In genomic region chr10:89241491-89242339, GRCh38 we compare ENCODE assay signal across 11 cellular contexts. TPM values are rescaled to one million over a fixed set of nuclear protein-coding genes. Genes with fewer than 3 reads are reported as not detected.
A peak's percentile ranks its signal among the peaks of the same experiment; 100 is the strongest.
DNase-seq lines count a peak whose midpoint lies in the region; ATAC-seq, FAIRE-seq and TF ChIP-seq lines count a peak whose summit lies in the region.
"Had no signal": no experiment of that assay in that cellular context is flagged by ENCODE, and none has a peak within 500 bp of the region (broad histone marks: within the 10 kb centered on the region; RNA-seq: fewer than 3 reads in every experiment).

No MANE protein-coding gene starts in this region.

- in situ Hi-C loops in HepG2 (cut with HindIII; ENCODE audit: extremely low pct_ligation_motif_present, low pct_unique_long_range_greater_than_20kb), result no loop called here

- intact Hi-C loops in breast epithelium (cut with DNase I; ENCODE audit: low total_unique reads) (no loop called here), HepG2 (cut with micrococcal nuclease; ENCODE audit: unreplicated experiment) (no loop called here)

- H3K79me2 ChIP-seq in HepG2 (ENCODE audit: insufficient read depth, low read length), result no peaks in the 10 kb centered on the region

- CTCF ChIA-PET in HepG2 (lab: Yijun Ruan, JAX; ENCODE audit: low intra/inter-chr PET ratio, low total read pairs), result no interaction called here
- CTCF ChIA-PET in activated CD8-positive, alpha-beta memory T cell treated with anti-CD3 and anti-CD28 coated beads, Interleukin-2, amount 10 ng/mL, durations not matched to agents 7 days and 5 days (lab: Charles Lee), result interaction anchor here (0.8 to 1.1 kb wide), 2 partner anchors 12 to 44 kb away, joined by 4 read pairs; no protein-coding TSS in a partner anchor

- no peak overlapping the region for H3K4me3 Mint-ChIP-seq in activated CD8-positive, alpha-beta memory T cell treated with anti-CD3 and anti-CD28 coated beads, Interleukin-2, amount 10 ng/mL, durations not matched to agents 7 days and 5 days
- H3K4me3 Mint-ChIP-seq: HFFc6 had no signal

- BruUV-seq in HepG2 (replicated peaks; lab: Mats Ljungman, UMichigan), result no TSS peak

- H3K27ac Mint-ChIP-seq in activated CD8-positive, alpha-beta memory T cell treated with anti-CD3 and anti-CD28 coated beads, Interleukin-2, amount 10 ng/mL, durations not matched to agents 7 days and 5 days, result no peak overlapping the region
- H3K27ac Mint-ChIP-seq: HFFc6 had no signal

- ATAC-seq in HG02852 (IDR thresholded peaks at IDR 0.05; ENCODE audit: unreplicated experiment) (peak; percentile 42), HepG2 (peak; percentile 69)
- ATAC-seq in activated CD8-positive, alpha-beta memory T cell treated with anti-CD3 and anti-CD28 coated beads, Interleukin-2, amount 10 ng/mL, durations not matched to agents 7 days and 5 days, result no peak
- ATAC-seq: PC-3 had no signal

- DNase-seq in breast epithelium (ENCODE audit: low spot score in 2 of 2) (no peak), HepG2 (ENCODE audit: low spot score) (peak; percentile 3), NCI-H146 (lab: John Stamatoyannopoulos, UW) (no peak), SW 1271 (lab: John Stamatoyannopoulos, UW) (no peak)
- DNase-seq in activated CD8-positive, alpha-beta memory T cell treated with anti-CD3 and anti-CD28 coated beads, Interleukin-2, amount 10 ng/mL, durations not matched to agents 7 days and 5 days, result no peak
- DNase-seq in activated CD4-positive, alpha-beta T cell treated with anti-CD3 and anti-CD28 coated beads, Interleukin-2, amount 50 U/mL, for 4 hours, result no peak
- DNase-seq: C1 segment of cervical spinal cord, HFFc6, PC-3 had no signal

- H4K20me1 ChIP-seq in BLaER1 (no peaks in the 10 kb centered on the region), HepG2 (ENCODE audit: insufficient read depth, low read length) (no peaks in the 10 kb centered on the region)

- peaks cover 6% of the 10 kb centered on the region for H3K36me3 Mint-ChIP-seq in activated CD8-positive, alpha-beta memory T cell treated with anti-CD3 and anti-CD28 coated beads, Interleukin-2, amount 10 ng/mL, durations not matched to agents 7 days and 5 days

- H3K27me3 ChIP-seq in BLaER1 (no peaks in the 10 kb centered on the region), breast epithelium (no peaks in the 10 kb centered on the region), HepG2 (ENCODE audit: control insufficient read depth in 1 of 2, insufficient read depth in 2 of 2, low read length in 2 of 2) (no peaks in the 10 kb centered on the region)

- H3K4me1 Mint-ChIP-seq in activated CD8-positive, alpha-beta memory T cell treated with anti-CD3 and anti-CD28 coated beads, Interleukin-2, amount 10 ng/mL, durations not matched to agents 7 days and 5 days, result peaks cover 7% of the 10 kb centered on the region

- H3K4me3 ChIP-seq in BLaER1 (no peak overlapping the region), breast epithelium (no peak overlapping the region), HepG2 (replicated peaks in 1 of 3; ENCODE audit: insufficient read depth in 1 of 3, low read depth in 2 of 3, low read length in 3 of 3) (no peak overlapping the region)

- no peak for TF ChIP-seq RAD21 in HepG2 (CRISPR knock-in tag; IDR thresholded peaks at IDR 0.05)

- no peak for FAIRE-seq in HepG2 (lab: Jason Lieb, UNC)

- no peak overlapping the region for H2AFZ ChIP-seq in HepG2 (ENCODE audit: low read length)

- H3K4me1 ChIP-seq in BLaER1, result peaks cover 54% of the 10 kb centered on the region
- H3K4me1 ChIP-seq in breast epithelium, result no peaks in the 10 kb centered on the region
- H3K4me1 ChIP-seq in HepG2 (ENCODE audit: insufficient read depth, low read length), result peaks cover 24% of the 10 kb centered on the region

- H3K4me2 ChIP-seq in BLaER1, result peak overlapping the region; percentile 83
- peak overlapping the region; percentile 9; the same call in 1 of the 2 replicates for H3K4me2 ChIP-seq in HepG2 (ENCODE audit: low read depth, low read length)

- H3K27me3 Mint-ChIP-seq in activated CD8-positive, alpha-beta memory T cell treated with anti-CD3 and anti-CD28 coated beads, Interleukin-2, amount 10 ng/mL, durations not matched to agents 7 days and 5 days, result no peaks in the 10 kb centered on the region

- H3K36me3 ChIP-seq in BLaER1 (peaks cover 20% of the 10 kb centered on the region), breast epithelium (no peaks in the 10 kb centered on the region), HepG2 (replicated peaks in 1 of 2; ENCODE audit: control insufficient read depth in 1 of 2, insufficient read depth in 2 of 2, low read length in 2 of 2) (peaks cover 0 to 12% of the 10 kb centered on the region in 2 experiments; a peak in 3 of 5 replicates)

- H3K27ac ChIP-seq in BLaER1, result peak overlapping the region; percentile 67
- peak overlapping the region; percentile 65 to 72 for H3K27ac ChIP-seq in breast epithelium
- H3K27ac ChIP-seq in HepG2 (ENCODE audit: extremely low read length, insufficient read depth, low read length), result peak overlapping the region; percentile 44

- TF ChIP-seq CTCF in breast epithelium (IDR thresholded peaks at IDR 0.05), result no peak
- no peak for TF ChIP-seq CTCF in HepG2 (CRISPR knock-in tag; IDR thresholded peaks at IDR 0.05)

- H3K9ac ChIP-seq in BLaER1, result no peak overlapping the region
- H3K9ac ChIP-seq in HepG2 (ENCODE audit: insufficient read depth, low read depth, low read length), result no peak overlapping the region

- H3K9me3 ChIP-seq in BLaER1 (no peaks in the 10 kb centered on the region), breast epithelium (no peaks in the 10 kb centered on the region), HepG2 (ENCODE audit: low read length) (no peaks in the 10 kb centered on the region)

- H3K9me3 Mint-ChIP-seq in activated CD8-positive, alpha-beta memory T cell treated with anti-CD3 and anti-CD28 coated beads, Interleukin-2, amount 10 ng/mL, durations not matched to agents 7 days and 5 days (ENCODE audit: low read depth), result no peaks in the 10 kb centered on the region
- H3K9me3 Mint-ChIP-seq: HFFc6 had no signal

- 68% methylated on average over 3 of the region's 3 CpGs for WGBS in HepG2 (ENCODE audit: low lambda C conversion rate)

- TF ChIP-seq EP300 in HepG2 (IDR thresholded peaks at IDR 0.05; ENCODE audit: low read depth in 2 of 2, low read length in 2 of 2), result no peak
- no peak for TF ChIP-seq EP300 in HepG2 (CRISPR knock-in tag; IDR thresholded peaks at IDR 0.05; ENCODE audit: borderline replicate concordance)

- TF ChIP-seq POLR2A in breast epithelium (IDR thresholded peaks at IDR 0.05), result no peak
- TF ChIP-seq POLR2A in HepG2 (IDR thresholded peaks at IDR 0.05; ENCODE audit: insufficient read depth in 1 of 2, low read depth in 2 of 2, low read length in 2 of 2), result no peak

- POLR2A ChIA-PET in HepG2 (lab: Yijun Ruan, JAX), result interaction anchor here (1.7 kb wide), 1 partner anchor 9 kb away, joined by 9 read pairs; the partner anchor contains the start of gene LIPA

RNA-seq across cellular contexts. Expression of gene LIPA, which starts 9.9 kb away (rescaled TPM):
- total RNA-seq in breast epithelium (10 to 100 TPM; 44.9 to 90.7 (median 67.2) TPM), HepG2 (2016; rRNA removed; fragmentation: Illumina TruSeq; extraction: Trizol) (50.6 and 79.5 TPM in 2 replicates)
- total RNA-seq in HepG2 (2016; cell fraction: cytosol; rRNA removed; fragmentation: Illumina TruSeq; extraction: Trizol; ENCODE audit: low read depth), result 4.6 and 4.8 TPM in 2 replicates
- total RNA-seq in HepG2 (2016; cell fraction: insoluble cytoplasmic fraction; rRNA removed; fragmentation: Illumina TruSeq; extraction: Trizol), result 45.8 and 77.8 TPM in 2 replicates
- total RNA-seq in HepG2 (2016; cell fraction: membrane; rRNA removed; fragmentation: Illumina TruSeq; extraction: Trizol), result 11.4 and 13.6 TPM in 2 replicates
- 73.4 and 80.5 TPM in 2 replicates for total RNA-seq in HepG2 (2016; cell fraction: nucleus; rRNA removed; fragmentation: Illumina TruSeq; extraction: Trizol)
- 54.4 and 57.1 TPM in 2 replicates for polyA plus RNA-seq in HepG2 (2011; rRNA removed)
- 23.8 and 47.9 TPM in 2 replicates for polyA plus RNA-seq in HepG2 (2011; cell fraction: cytosol; rRNA removed)
- polyA plus RNA-seq in HepG2 (2011; cell fraction: nucleus; rRNA removed), result 12.1 and 19.6 TPM in 2 replicates
- 72.3 and 79.2 TPM in 2 replicates for polyA plus RNA-seq in HepG2 (2012)
- polyA plus RNA-seq in HepG2 (2016; cell fraction: cytosol; fragmentation: Illumina TruSeq; extraction: Trizol; ENCODE audit: low read depth), result 4.5 and 4.7 TPM in 2 replicates
- 45.3 and 48.4 TPM in 2 replicates for polyA plus RNA-seq in HepG2 (2016; cell fraction: insoluble cytoplasmic fraction; fragmentation: Illumina TruSeq; extraction: Trizol; ENCODE audit: low read depth)
- polyA plus RNA-seq in HepG2 (2016; cell fraction: membrane; fragmentation: Illumina TruSeq; extraction: Trizol; ENCODE audit: low read depth), result 11.4 and 12.2 TPM in 2 replicates
- polyA plus RNA-seq in HepG2 (2016; cell fraction: nucleus; fragmentation: Illumina TruSeq; extraction: Trizol; ENCODE audit: insufficient read depth, low read depth), result 94.6 and 98.9 TPM in 2 replicates
- 22.5 and 44.0 TPM in 2 replicates for polyA minus RNA-seq in HepG2 (2011; rRNA and poly(A)+ RNA removed; ENCODE audit: low replicate concordance)
- polyA minus RNA-seq in HepG2 (2011; cell fraction: cytosol; rRNA and poly(A)+ RNA removed), result 36.2 and 57.3 TPM in 2 replicates
- polyA minus RNA-seq in HepG2 (2011; cell fraction: nucleus; rRNA and poly(A)+ RNA removed), result 17.6 and 32.0 TPM in 2 replicates
- total RNA-seq in activated CD8-positive, alpha-beta memory T cell treated with anti-CD3 and anti-CD28 coated beads, Interleukin-2, amount 10 ng/mL, durations not matched to agents 7 days and 5 days, result 10 to 100 TPM; 24.0 to 28.5 TPM

RNA-seq across cellular contexts. Expression of gene CH25H, which starts 34.6 kb away (rescaled TPM):
- total RNA-seq in breast epithelium (1 to 10 TPM in 2 of 3 donors, under 1 TPM in 1; 0.16 to 6.0 (median 2.0) TPM), HepG2 (2016; rRNA removed; fragmentation: Illumina TruSeq; extraction: Trizol) (not detected in 2 replicates)
- not detected in 2 replicates for total RNA-seq in HepG2 (2016; cell fraction: cytosol; rRNA removed; fragmentation: Illumina TruSeq; extraction: Trizol; ENCODE audit: low read depth)
- total RNA-seq in HepG2 (2016; cell fraction: insoluble cytoplasmic fraction; rRNA removed; fragmentation: Illumina TruSeq; extraction: Trizol), result not detected in 2 replicates
- total RNA-seq in HepG2 (2016; cell fraction: membrane; rRNA removed; fragmentation: Illumina TruSeq; extraction: Trizol), result not detected in 2 replicates
- total RNA-seq in HepG2 (2016; cell fraction: nucleus; rRNA removed; fragmentation: Illumina TruSeq; extraction: Trizol), result not detected in 2 replicates
- polyA plus RNA-seq in HepG2 (2011; rRNA removed), result not detected in 2 replicates
- polyA plus RNA-seq in HepG2 (2011; cell fraction: cytosol; rRNA removed), result not detected in 2 replicates
- polyA plus RNA-seq in HepG2 (2011; cell fraction: nucleus; rRNA removed), result not detected in 2 replicates
- not detected in 2 replicates for polyA plus RNA-seq in HepG2 (2012)
- not detected in 2 replicates for polyA plus RNA-seq in HepG2 (2016; cell fraction: cytosol; fragmentation: Illumina TruSeq; extraction: Trizol; ENCODE audit: low read depth)
- polyA plus RNA-seq in HepG2 (2016; cell fraction: insoluble cytoplasmic fraction; fragmentation: Illumina TruSeq; extraction: Trizol; ENCODE audit: low read depth), result not detected in 2 replicates
- not detected in 2 replicates for polyA plus RNA-seq in HepG2 (2016; cell fraction: membrane; fragmentation: Illumina TruSeq; extraction: Trizol; ENCODE audit: low read depth)
- not detected in 2 replicates for polyA plus RNA-seq in HepG2 (2016; cell fraction: nucleus; fragmentation: Illumina TruSeq; extraction: Trizol; ENCODE audit: insufficient read depth, low read depth)
- not detected in 2 replicates for polyA minus RNA-seq in HepG2 (2011; rRNA and poly(A)+ RNA removed; ENCODE audit: low replicate concordance)
- not detected in 2 replicates for polyA minus RNA-seq in HepG2 (2011; cell fraction: cytosol; rRNA and poly(A)+ RNA removed)
- not detected in 2 replicates for polyA minus RNA-seq in HepG2 (2011; cell fraction: nucleus; rRNA and poly(A)+ RNA removed)
- not detected for total RNA-seq in activated CD8-positive, alpha-beta memory T cell treated with anti-CD3 and anti-CD28 coated beads, Interleukin-2, amount 10 ng/mL, durations not matched to agents 7 days and 5 days
- total RNA-seq: PC-3 had no signal
